In the genomic region with DNA sequence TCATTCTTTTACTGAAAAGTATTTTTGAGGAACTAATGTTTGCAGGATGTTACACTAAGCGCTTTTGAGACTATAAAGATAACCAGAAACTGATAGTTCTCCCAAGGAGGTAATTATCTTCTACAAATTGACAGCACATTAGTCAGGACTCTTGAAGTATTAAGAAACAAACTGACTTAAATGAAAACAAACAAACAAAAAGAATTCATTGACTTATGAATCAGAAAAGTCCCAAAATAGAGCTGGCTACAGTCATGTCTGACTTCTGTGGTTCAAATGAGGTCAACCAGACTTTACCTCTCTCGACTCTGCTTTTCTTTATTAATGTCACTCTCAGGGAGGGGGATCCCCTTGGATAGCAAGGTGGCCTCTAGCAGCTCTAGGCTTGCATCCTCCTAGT, we compare ENCODE assay signal across 10 cellular contexts.
DNase-seq lines count a peak whose midpoint lies in the region; ATAC-seq and TF ChIP-seq lines count a peak whose summit lies in the region.
"Had no signal": no experiment of that assay in that cellular context is flagged by ENCODE, and none has a peak within 500 bp of the region (broad histone marks: within the 10 kb centered on the region; RNA-seq: fewer than 3 reads in every experiment).

No MANE protein-coding gene starts in this region.

- no peak overlapping the region for H3K27ac ChIP-seq in gastrocnemius medialis

- no peaks in the 10 kb centered on the region for H3K9me3 ChIP-seq in gastrocnemius medialis

- in situ Hi-C loops in gastrocnemius medialis (cut with MboI; ENCODE audit: low sequenced_read_pairs in 4 of 4), result no loop called here

- ATAC-seq in activated CD8-positive, alpha-beta memory T cell treated with anti-CD3 and anti-CD28 coated beads, Interleukin-2, amount 10 ng/mL, durations not matched to agents 7 days and 5 days, result peak; percentile 57
- peak; percentile 98 for ATAC-seq in HG02571 (IDR thresholded peaks at IDR 0.05; ENCODE audit: unreplicated experiment)
- ATAC-seq in HG03442 (IDR thresholded peaks at IDR 0.05; ENCODE audit: unreplicated experiment), result peak; percentile 99
- peak; percentile 94 for ATAC-seq in stimulated activated memory B cell treated with anti-CD40 and anti-IgM and Interleukin-4, amounts not matched to agents 10 μg/mL and 1 μg/mL and 100 μg/mL, for 72 hours
- ATAC-seq in gastrocnemius medialis, result no peak
- ATAC-seq: HepG2 had no signal

- CTCF ChIA-PET in activated CD8-positive, alpha-beta memory T cell treated with anti-CD3 and anti-CD28 coated beads, Interleukin-2, amount 10 ng/mL, durations not matched to agents 7 days and 5 days (lab: Charles Lee), result no interaction called here

- peaks cover 10% of the 10 kb centered on the region for H3K4me1 Mint-ChIP-seq in activated CD8-positive, alpha-beta memory T cell treated with anti-CD3 and anti-CD28 coated beads, Interleukin-2, amount 10 ng/mL, durations not matched to agents 7 days and 5 days
- peaks cover 33% of the 10 kb centered on the region for H3K4me1 Mint-ChIP-seq in stimulated activated memory B cell treated with anti-CD40 and anti-IgM and Interleukin-4, amounts not matched to agents 10 μg/mL and 1 μg/mL and 100 μg/mL, for 72 hours

- no peaks in the 10 kb centered on the region for H3K27me3 ChIP-seq in gastrocnemius medialis

- no peak overlapping the region for H3K4me3 ChIP-seq in gastrocnemius medialis

- H3K36me3 Mint-ChIP-seq in activated CD8-positive, alpha-beta memory T cell treated with anti-CD3 and anti-CD28 coated beads, Interleukin-2, amount 10 ng/mL, durations not matched to agents 7 days and 5 days, result no peaks in the 10 kb centered on the region
- H3K36me3 Mint-ChIP-seq in stimulated activated memory B cell treated with anti-CD40 and anti-IgM and Interleukin-4, amounts not matched to agents 10 μg/mL and 1 μg/mL and 100 μg/mL, for 72 hours, result no peaks in the 10 kb centered on the region

- no peak for TF ChIP-seq CTCF in gastrocnemius medialis (IDR thresholded peaks at IDR 0.05 in 4 of 5, conservative IDR thresholded peaks at IDR 0.05 in 1 of 5)

- intact Hi-C loops in gastrocnemius medialis (cut with DNase I; ENCODE audit: low total_unique reads), result no loop called here

- H3K27me3 Mint-ChIP-seq in activated CD8-positive, alpha-beta memory T cell treated with anti-CD3 and anti-CD28 coated beads, Interleukin-2, amount 10 ng/mL, durations not matched to agents 7 days and 5 days, result peaks cover 5% of the 10 kb centered on the region
- no peaks in the 10 kb centered on the region for H3K27me3 Mint-ChIP-seq in stimulated activated memory B cell treated with anti-CD40 and anti-IgM and Interleukin-4, amounts not matched to agents 10 μg/mL and 1 μg/mL and 100 μg/mL, for 72 hours

- no peaks in the 10 kb centered on the region for H3K36me3 ChIP-seq in gastrocnemius medialis

- no peak overlapping the region for H3K27ac Mint-ChIP-seq in activated CD8-positive, alpha-beta memory T cell treated with anti-CD3 and anti-CD28 coated beads, Interleukin-2, amount 10 ng/mL, durations not matched to agents 7 days and 5 days
- peak overlapping the region; percentile 1 for H3K27ac Mint-ChIP-seq in stimulated activated memory B cell treated with anti-CD40 and anti-IgM and Interleukin-4, amounts not matched to agents 10 μg/mL and 1 μg/mL and 100 μg/mL, for 72 hours

- DNase-seq in activated CD8-positive, alpha-beta memory T cell treated with anti-CD3 and anti-CD28 coated beads, Interleukin-2, amount 10 ng/mL, durations not matched to agents 7 days and 5 days, result no peak
- no peak for DNase-seq in activated CD8-positive, alpha-beta memory T cell treated with anti-CD3 and anti-CD28 coated beads, Interleukin-2, amount 50 U/mL, for 4 hours
- DNase-seq in gastrocnemius medialis (no peak), middle frontal gyrus (ENCODE audit: extremely low spot score, low spot score) (no peak), iPS-NIHi7 (ENCODE audit: extremely low spot score) (no peak)
- DNase-seq: GF-D8 had no signal

- H3K9me3 Mint-ChIP-seq in activated CD8-positive, alpha-beta memory T cell treated with anti-CD3 and anti-CD28 coated beads, Interleukin-2, amount 10 ng/mL, durations not matched to agents 7 days and 5 days (ENCODE audit: low read depth), result no peaks in the 10 kb centered on the region
- H3K9me3 Mint-ChIP-seq in stimulated activated memory B cell treated with anti-CD40 and anti-IgM and Interleukin-4, amounts not matched to agents 10 μg/mL and 1 μg/mL and 100 μg/mL, for 72 hours, result no peaks in the 10 kb centered on the region

- TF ChIP-seq POLR2A in gastrocnemius medialis (IDR thresholded peaks at IDR 0.05), result no peak

- H3K4me3 Mint-ChIP-seq in activated CD8-positive, alpha-beta memory T cell treated with anti-CD3 and anti-CD28 coated beads, Interleukin-2, amount 10 ng/mL, durations not matched to agents 7 days and 5 days, result no peak overlapping the region
- H3K4me3 Mint-ChIP-seq in stimulated activated memory B cell treated with anti-CD40 and anti-IgM and Interleukin-4, amounts not matched to agents 10 μg/mL and 1 μg/mL and 100 μg/mL, for 72 hours, result no peak overlapping the region

- H3K4me1 ChIP-seq in gastrocnemius medialis, result peaks cover 3 to 5% of the 10 kb centered on the region in 2 donors

Comparison
In these comparisons a context has a peak if more than half of its experiments do, and no peak if none do; other contexts are left out.
1. ATAC-seq: peak in activated CD8-positive, alpha-beta memory T cell treated with anti-CD3 and anti-CD28 coated beads, Interleukin-2, amount 10 ng/mL, durations not matched to agents 7 days and 5 days (single experiment), HG02571 (single experiment), HG03442 (single experiment) and stimulated activated memory B cell treated with anti-CD40 and anti-IgM and Interleukin-4, amounts not matched to agents 10 μg/mL and 1 μg/mL and 100 μg/mL, for 72 hours (single experiment); none in gastrocnemius medialis (0 of 2).